In genomic region chr2:181305151-181306123, GRCh38 we compare ENCODE assay signal across 8 cellular contexts.
DNase-seq lines count a peak whose midpoint lies in the region; ATAC-seq and TF ChIP-seq lines count a peak whose summit lies in the region.

No MANE protein-coding gene starts in this region.

- DNase-seq in GM13977 (ENCODE audit: low spot score) (peak; percentile 21), heart left ventricle (peak in 4 of 5 donors; percentile 26 to 62 (median 35)), SW 1271 (lab: John Stamatoyannopoulos, UW) (no peak), EL (no peak), omental fat pad (ENCODE audit: low spot score) (no peak)
- DNase-seq in T-helper 2 cell treated with Interferon-gamma antibody and Interleukin-4, amounts not matched to agents 5 μg/mL and 100 μg/mL, for 36 hours (ENCODE audit: low spot score), result peak; percentile 70

- peak overlapping the region; percentile 98 for H3K27ac Mint-ChIP-seq in T-helper 2 cell treated with Interferon-gamma antibody and Interleukin-4, amounts not matched to agents 5 μg/mL and 100 μg/mL, for 36 hours

- H3K27ac ChIP-seq in heart left ventricle, result peak overlapping the region in 8 of 12 donors; percentile 8 to 88 (median 44)

- no peaks in the 10 kb centered on the region for H3K27me3 Mint-ChIP-seq in T-helper 2 cell treated with Interferon-gamma antibody and Interleukin-4, amounts not matched to agents 5 μg/mL and 100 μg/mL, for 36 hours (ENCODE audit: low read depth)

- no peak for TF ChIP-seq POLR2A in heart left ventricle (IDR thresholded peaks at IDR 0.05)

- ATAC-seq in GM21360 (IDR thresholded peaks at IDR 0.05; ENCODE audit: unreplicated experiment) (peak; percentile 85), HG03521 (IDR thresholded peaks at IDR 0.05; ENCODE audit: unreplicated experiment) (peak; percentile 85), heart left ventricle (peak; percentile 94 to 98 (median 98)), omental fat pad (ENCODE audit: low FRiP score) (no peak)

- TF ChIP-seq CTCF in GM13977 (IDR thresholded peaks at IDR 0.05; ENCODE audit: extremely low read depth, insufficient read depth, missing control alignments), result no peak
- no peak for TF ChIP-seq CTCF in heart left ventricle (IDR thresholded peaks at IDR 0.05)
- TF ChIP-seq CTCF in omental fat pad (IDR thresholded peaks at IDR 0.05), result no peak

- no peak overlapping the region for H3K4me3 ChIP-seq in heart left ventricle

- no peaks in the 10 kb centered on the region for H3K27me3 ChIP-seq in heart left ventricle

- intact Hi-C loops in heart left ventricle (cut with DNase I), result loop anchor here in 1 of 10 donors (10.0 kb wide), 1 partner anchor 159 kb away; no protein-coding TSS in a partner anchor

- 35 to 59% (median 54%) methylated on average over 6 of the region's 6 CpGs for WGBS in heart left ventricle, 4 donors

- peaks cover 0 to 64% (median 7%) of the 10 kb centered on the region in 12 donors for H3K4me1 ChIP-seq in heart left ventricle

- H3K4me3 Mint-ChIP-seq in T-helper 2 cell treated with Interferon-gamma antibody and Interleukin-4, amounts not matched to agents 5 μg/mL and 100 μg/mL, for 36 hours, result peak overlapping the region; percentile 86

- no peaks in the 10 kb centered on the region for H3K36me3 ChIP-seq in heart left ventricle

- no peaks in the 10 kb centered on the region for H3K9me3 ChIP-seq in heart left ventricle

- no peaks in the 10 kb centered on the region for H3K9me3 Mint-ChIP-seq in T-helper 2 cell treated with Interferon-gamma antibody and Interleukin-4, amounts not matched to agents 5 μg/mL and 100 μg/mL, for 36 hours

- in situ Hi-C loops in GM13977 (cut with MboI; ENCODE audit: low pct_unique_long_range_greater_than_20kb, low sequenced_read_pairs, unreplicated experiment), result loop anchor here (10.0 kb wide), 2 partner anchors 149 to 191 kb away; partner anchors contain the start of gene ITGA4

- H3K4me1 Mint-ChIP-seq in T-helper 2 cell treated with Interferon-gamma antibody and Interleukin-4, amounts not matched to agents 5 μg/mL and 100 μg/mL, for 36 hours (ENCODE audit: low read depth), result peaks cover 78% of the 10 kb centered on the region

- peaks cover 6% of the 10 kb centered on the region for H3K36me3 Mint-ChIP-seq in T-helper 2 cell treated with Interferon-gamma antibody and Interleukin-4, amounts not matched to agents 5 μg/mL and 100 μg/mL, for 36 hours (ENCODE audit: low read depth)

Comparison
In these comparisons a context has a peak if more than half of its experiments do, and no peak if none do; other contexts are left out.
1. DNase-seq: peak in GM13977 (single experiment), T-helper 2 cell treated with Interferon-gamma antibody and Interleukin-4, amounts not matched to agents 5 μg/mL and 100 μg/mL, for 36 hours (single experiment) and heart left ventricle (4 of 5); none in SW 1271 (0 of 2), EL (single experiment) and omental fat pad (single experiment).